Comparison of ENCODE assay signal across 15 cellular contexts in genomic region chr12:122147514-122148290, GRCh38. TPM values are rescaled to one million over a fixed set of nuclear protein-coding genes. Genes with fewer than 3 reads are reported as not detected.
DNase-seq lines count a peak whose midpoint lies in the region; ATAC-seq and TF ChIP-seq lines count a peak whose summit lies in the region.
"Had no signal": no experiment of that assay in that cellular context is flagged by ENCODE, and none has a peak within 500 bp of the region (broad histone marks: within the 10 kb centered on the region; RNA-seq: fewer than 3 reads in every experiment).

No MANE protein-coding gene starts in this region.

- no peak overlapping the region for H3K4me3 ChIP-seq in tibial nerve

- no peak for TF ChIP-seq EP300 in tibial nerve (IDR thresholded peaks at IDR 0.05)

- intact Hi-C loops in activated CD4-positive, alpha-beta T cell treated with anti-CD3 and anti-CD28 coated beads, Interleukin-2, amount 10 ng/mL, durations not matched to agents 24 days and 14 days (cut with micrococcal nuclease): no loop called here

- H3K27ac Mint-ChIP-seq in activated naive CD4-positive, alpha-beta T cell treated with anti-CD3 and anti-CD28 coated beads, Interleukin-2, amount 50 U/mL, for 72 hours: peak overlapping the region; percentile 65 to 74
- H3K27ac Mint-ChIP-seq in glutamatergic neuron (ENCODE audit: unreplicated experiment): peak overlapping the region; percentile 17
- H3K27ac Mint-ChIP-seq in naive thymus-derived CD8-positive, alpha-beta T cell: peak overlapping the region in 6 of 10 donors; percentile 45 to 66 (median 56)
- H3K27ac Mint-ChIP-seq in activated CD4-positive, alpha-beta T cell treated with anti-CD3 and anti-CD28 coated beads, Interleukin-2, amount 10 ng/mL, durations not matched to agents 24 days and 14 days: no peak overlapping the region

- no peak for TF ChIP-seq CTCF in glutamatergic neuron (IDR thresholded peaks at IDR 0.05; ENCODE audit: partially characterized antibody, unreplicated experiment)
- no peak for TF ChIP-seq CTCF in tibial nerve (IDR thresholded peaks at IDR 0.05)

- no peaks in the 10 kb centered on the region for H3K9me3 Mint-ChIP-seq in activated naive CD4-positive, alpha-beta T cell treated with anti-CD3 and anti-CD28 coated beads, Interleukin-2, amount 50 U/mL, for 72 hours
- H3K9me3 Mint-ChIP-seq in glutamatergic neuron (ENCODE audit: unreplicated experiment): peaks cover 17% of the 10 kb centered on the region
- no peaks in the 10 kb centered on the region for H3K9me3 Mint-ChIP-seq in naive thymus-derived CD8-positive, alpha-beta T cell
- no peaks in the 10 kb centered on the region for H3K9me3 Mint-ChIP-seq in activated CD4-positive, alpha-beta T cell treated with anti-CD3 and anti-CD28 coated beads, Interleukin-2, amount 10 ng/mL, durations not matched to agents 24 days and 14 days

- no peaks in the 10 kb centered on the region for H3K36me3 Mint-ChIP-seq in activated naive CD4-positive, alpha-beta T cell treated with anti-CD3 and anti-CD28 coated beads, Interleukin-2, amount 50 U/mL, for 72 hours
- peaks cover 8% of the 10 kb centered on the region for H3K36me3 Mint-ChIP-seq in glutamatergic neuron (ENCODE audit: unreplicated experiment)
- H3K36me3 Mint-ChIP-seq in naive thymus-derived CD8-positive, alpha-beta T cell: peaks cover 0 to 17% (median 0%) of the 10 kb centered on the region in 3 donors
- H3K36me3 Mint-ChIP-seq in activated CD4-positive, alpha-beta T cell treated with anti-CD3 and anti-CD28 coated beads, Interleukin-2, amount 10 ng/mL, durations not matched to agents 24 days and 14 days (ENCODE audit: low read depth): peaks cover 5% of the 10 kb centered on the region

- peaks cover 7% of the 10 kb centered on the region for H3K4me1 Mint-ChIP-seq in glutamatergic neuron (ENCODE audit: low read depth, unreplicated experiment)
- peaks cover 0 to 10% (median 8%) of the 10 kb centered on the region in 4 donors for H3K4me1 Mint-ChIP-seq in naive thymus-derived CD8-positive, alpha-beta T cell
- no peaks in the 10 kb centered on the region for H3K4me1 Mint-ChIP-seq in activated CD4-positive, alpha-beta T cell treated with anti-CD3 and anti-CD28 coated beads, Interleukin-2, amount 10 ng/mL, durations not matched to agents 24 days and 14 days

- no peaks in the 10 kb centered on the region for H3K9me3 ChIP-seq in tibial nerve

- peaks cover 17% of the 10 kb centered on the region for H3K27me3 Mint-ChIP-seq in glutamatergic neuron (ENCODE audit: unreplicated experiment)
- no peaks in the 10 kb centered on the region for H3K27me3 Mint-ChIP-seq in naive thymus-derived CD8-positive, alpha-beta T cell
- H3K27me3 Mint-ChIP-seq in activated CD4-positive, alpha-beta T cell treated with anti-CD3 and anti-CD28 coated beads, Interleukin-2, amount 10 ng/mL, durations not matched to agents 24 days and 14 days: peaks cover 8% of the 10 kb centered on the region

- POLR2A ChIA-PET in naive thymus-derived CD8-positive, alpha-beta T cell (lab: Charles Lee): interaction anchor here (1.5 kb wide), 1 partner anchor 78 kb away, joined by 3 read pairs; the partner anchor contains the start of gene DIABLO

- H3K27ac ChIP-seq in tibial nerve: no peak overlapping the region

- no peak for TF ChIP-seq POLR2A in tibial nerve (IDR thresholded peaks at IDR 0.05)

- H3K36me3 ChIP-seq in tibial nerve: peaks cover 0 to 24% (median 0%) of the 10 kb centered on the region in 3 donors

- DNase-seq in activated naive CD4-positive, alpha-beta T cell treated with anti-CD3 and anti-CD28 coated beads, Interleukin-2, amount 50 U/mL, for 72 hours (ENCODE audit: low spot score in 2 of 2): no peak
- no peak for DNase-seq in activated naive CD4-positive, alpha-beta T cell (lab: John Stamatoyannopoulos, UW)
- DNase-seq in glutamatergic neuron (no peak), NCI-H2227 (lab: John Stamatoyannopoulos, UW; ENCODE audit: unreplicated experiment) (no peak), tibial nerve (ENCODE audit: low spot score in 2 of 2) (no peak), NCI-H1092 (lab: John Stamatoyannopoulos, UW) (no peak)
- DNase-seq in naive thymus-derived CD8-positive, alpha-beta T cell: no peak
- no peak for DNase-seq in activated CD4-positive, alpha-beta T cell treated with anti-CD3 and anti-CD28 coated beads, Interleukin-2, amount 10 ng/mL, durations not matched to agents 24 days and 14 days
- DNase-seq: C1 segment of cervical spinal cord, DMS153, NCI-H2107, NCI-H69 had no signal

- H3K4me1 ChIP-seq in tibial nerve: no peaks in the 10 kb centered on the region

- no peaks in the 10 kb centered on the region for H3K27me3 ChIP-seq in tibial nerve

- no peak overlapping the region for H3K4me3 Mint-ChIP-seq in glutamatergic neuron (ENCODE audit: unreplicated experiment)
- no peak overlapping the region for H3K4me3 Mint-ChIP-seq in naive thymus-derived CD8-positive, alpha-beta T cell
- no peak overlapping the region for H3K4me3 Mint-ChIP-seq in activated CD4-positive, alpha-beta T cell treated with anti-CD3 and anti-CD28 coated beads, Interleukin-2, amount 10 ng/mL, durations not matched to agents 24 days and 14 days

- WGBS in tibial nerve, 2 donors: 84% methylated on average over 21 of the region's 21 CpGs

- ATAC-seq in activated naive CD4-positive, alpha-beta T cell treated with anti-CD3 and anti-CD28 coated beads, Interleukin-2, amount 50 U/mL, for 72 hours: peak in 1 of 2 donors; percentile 27
- peak in 1 of 2 donors; percentile 33 for ATAC-seq in naive thymus-derived CD8-positive, alpha-beta T cell

RNA-seq across cellular contexts. Expression of gene IL31, which starts 26.3 kb away (rescaled TPM):
- under 1 TPM in 1 of 2 donors, not detected in 1; 0.87 TPM for total RNA-seq in activated naive CD4-positive, alpha-beta T cell treated with anti-CD3 and anti-CD28 coated beads, Interleukin-2, amount 50 U/mL, for 72 hours
- total RNA-seq in glutamatergic neuron (ENCODE audit: unreplicated experiment) (not detected), tibial nerve (not detected)
- total RNA-seq in naive thymus-derived CD8-positive, alpha-beta T cell: not detected
- not detected for polyA plus RNA-seq in naive thymus-derived CD8-positive, alpha-beta T cell
- total RNA-seq in activated CD4-positive, alpha-beta T cell treated with anti-CD3 and anti-CD28 coated beads, Interleukin-2, amount 10 ng/mL, durations not matched to agents 24 days and 14 days: 2.5 TPM in 2 replicates
- total RNA-seq: A172, HT1080, SK-MEL-5 had no signal

RNA-seq across cellular contexts. Expression of gene LRRC43, which starts 35.2 kb away (rescaled TPM):
- under 1 TPM; 0.36 to 0.47 TPM for total RNA-seq in activated naive CD4-positive, alpha-beta T cell treated with anti-CD3 and anti-CD28 coated beads, Interleukin-2, amount 50 U/mL, for 72 hours
- total RNA-seq in glutamatergic neuron (ENCODE audit: unreplicated experiment) (4.3 TPM), tibial nerve (1 to 10 TPM in 1 of 4 donors, not detected in 3; 1.3 TPM)
- under 1 TPM in 1 of 2 experiments, not detected in 1; 0.29 TPM for total RNA-seq in naive thymus-derived CD8-positive, alpha-beta T cell
- not detected for polyA plus RNA-seq in naive thymus-derived CD8-positive, alpha-beta T cell
- total RNA-seq in activated CD4-positive, alpha-beta T cell treated with anti-CD3 and anti-CD28 coated beads, Interleukin-2, amount 10 ng/mL, durations not matched to agents 24 days and 14 days: 0.33 TPM in 1 of 2 replicates, not detected in the other
- total RNA-seq: A172, HT1080, SK-MEL-5 had no signal

RNA-seq across cellular contexts. Expression of gene B3GNT4, which starts 55.8 kb away (rescaled TPM):
- total RNA-seq in activated naive CD4-positive, alpha-beta T cell treated with anti-CD3 and anti-CD28 coated beads, Interleukin-2, amount 50 U/mL, for 72 hours: 1 to 10 TPM in 1 of 2 donors, not detected in 1; 5.5 TPM
- total RNA-seq in glutamatergic neuron (ENCODE audit: unreplicated experiment) (1.8 TPM), tibial nerve (under 1 TPM in 1 of 4 donors, not detected in 3; 0.30 TPM)
- total RNA-seq in naive thymus-derived CD8-positive, alpha-beta T cell: not detected
- under 1 TPM in 2 of 3 donors, not detected in 1; 0.12 to 0.25 TPM for polyA plus RNA-seq in naive thymus-derived CD8-positive, alpha-beta T cell
- 0.64 and 1.0 TPM in 2 replicates for total RNA-seq in activated CD4-positive, alpha-beta T cell treated with anti-CD3 and anti-CD28 coated beads, Interleukin-2, amount 10 ng/mL, durations not matched to agents 24 days and 14 days
